In the genomic region with DNA sequence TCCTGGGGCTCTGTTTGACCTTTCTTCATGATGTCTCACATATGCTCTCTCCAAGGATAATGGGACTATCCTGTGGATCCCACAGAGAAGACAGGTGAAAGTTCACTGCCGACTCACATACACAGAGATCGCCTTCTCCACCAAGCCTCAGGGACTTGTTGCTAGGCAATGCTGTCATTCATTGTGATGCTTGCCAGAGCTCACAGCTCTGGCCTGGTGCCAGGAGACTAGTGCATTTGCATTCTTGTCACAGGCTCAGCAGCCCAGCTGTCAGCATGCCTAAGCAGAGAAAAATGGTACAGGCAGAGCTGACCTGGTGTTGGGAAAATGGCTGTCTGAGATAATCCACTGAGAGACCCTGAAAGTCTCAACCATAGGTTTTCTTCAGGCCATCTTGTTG, we compare ENCODE assay signal across 17 cellular contexts.
DNase-seq lines count a peak whose midpoint lies in the region; ATAC-seq and TF ChIP-seq lines count a peak whose summit lies in the region.
"Had no signal": no experiment of that assay in that cellular context is flagged by ENCODE, and none has a peak within 500 bp of the region (broad histone marks: within the 10 kb centered on the region; RNA-seq: fewer than 3 reads in every experiment).

No MANE protein-coding gene starts in this region.

- H3K36me3 ChIP-seq in right atrium auricular region (no peaks in the 10 kb centered on the region), upper lobe of right lung (no peaks in the 10 kb centered on the region)
- H3K36me3 ChIP-seq: ovary, transverse colon had no signal

- H3K4me3 Mint-ChIP-seq in memory B cell: no peak overlapping the region
- H3K4me3 Mint-ChIP-seq: activated naive CD4-positive, alpha-beta T cell treated with anti-CD3 and anti-CD28 coated beads, Interleukin-2, amount 50 U/mL, for 24 hours; IgD-negative memory B cell had no signal

- H3K27ac ChIP-seq in right atrium auricular region (no peak overlapping the region), upper lobe of right lung (no peak overlapping the region)
- H3K27ac ChIP-seq: hepatocyte, ovary, transverse colon had no signal

- no peaks in the 10 kb centered on the region for H3K4me1 Mint-ChIP-seq in memory B cell
- H3K4me1 Mint-ChIP-seq: activated naive CD4-positive, alpha-beta T cell treated with anti-CD3 and anti-CD28 coated beads, Interleukin-2, amount 50 U/mL, for 24 hours; IgD-negative memory B cell had no signal

- no peak overlapping the region for H3K27ac Mint-ChIP-seq in memory B cell
- H3K27ac Mint-ChIP-seq: activated naive CD4-positive, alpha-beta T cell treated with anti-CD3 and anti-CD28 coated beads, Interleukin-2, amount 50 U/mL, for 24 hours; IgD-negative memory B cell had no signal

- no peak overlapping the region for H3K4me3 ChIP-seq in right atrium auricular region
- no peak overlapping the region for H3K4me3 ChIP-seq in upper lobe of right lung
- H3K4me3 ChIP-seq: hepatocyte, ovary, transverse colon had no signal

- no peaks in the 10 kb centered on the region for H3K9me3 Mint-ChIP-seq in memory B cell
- H3K9me3 Mint-ChIP-seq: activated naive CD4-positive, alpha-beta T cell treated with anti-CD3 and anti-CD28 coated beads, Interleukin-2, amount 50 U/mL, for 24 hours; IgD-negative memory B cell had no signal

- no peaks in the 10 kb centered on the region for H3K4me1 ChIP-seq in right atrium auricular region
- H3K4me1 ChIP-seq in upper lobe of right lung: no peaks in the 10 kb centered on the region
- H3K4me1 ChIP-seq: transverse colon had no signal

- peak; percentile 81 for DNase-seq in Right ventricle myocardium inferior (ENCODE audit: missing footprints)
- no peak for DNase-seq in right atrium auricular region (ENCODE audit: low spot score)
- DNase-seq in amygdala (lab: John Stamatoyannopoulos, UW): peak in 33 of 56 donors; percentile 0 to 83 (median 46)
- no peak for DNase-seq in memory B cell (ENCODE audit: low spot score in 2 of 2)
- DNase-seq in stimulated activated naive CD4-positive, alpha-beta T cell (lab: John Stamatoyannopoulos, UW): no peak
- no peak for DNase-seq in NCI-H128 (lab: John Stamatoyannopoulos, UW; ENCODE audit: unreplicated experiment)
- no peak for DNase-seq in upper lobe of right lung
- DNase-seq: DMS53; NCI-H226; ovary; SK-N-SH; stimulated activated CD4-positive, alpha-beta T cell treated with anti-CD3 and anti-CD28 coated beads, Interleukin-4, amount 100 ng/mL, for 4 hours; transverse colon had no signal

- ATAC-seq in Right ventricle myocardium inferior (peak; percentile 83), memory B cell (ENCODE audit: low read depth) (peak; percentile 35), GM21447 (IDR thresholded peaks at IDR 0.05; ENCODE audit: unreplicated experiment) (no peak), upper lobe of right lung (no peak)

- intact Hi-C loops in Right ventricle myocardium inferior (cut with DNase I) (no loop called here), upper lobe of right lung (cut with DNase I) (no loop called here)

- H3K36me3 Mint-ChIP-seq in memory B cell: no peaks in the 10 kb centered on the region
- H3K36me3 Mint-ChIP-seq: activated naive CD4-positive, alpha-beta T cell treated with anti-CD3 and anti-CD28 coated beads, Interleukin-2, amount 50 U/mL, for 24 hours; IgD-negative memory B cell had no signal

- H3K27me3 ChIP-seq in right atrium auricular region (no peaks in the 10 kb centered on the region), upper lobe of right lung (no peaks in the 10 kb centered on the region)
- H3K27me3 ChIP-seq: hepatocyte, ovary, transverse colon had no signal

- H3K9me3 ChIP-seq in right atrium auricular region (no peaks in the 10 kb centered on the region), upper lobe of right lung (no peaks in the 10 kb centered on the region)
- H3K9me3 ChIP-seq: ovary, SK-N-SH, transverse colon had no signal

- TF ChIP-seq CTCF in right atrium auricular region (IDR thresholded peaks at IDR 0.05): no peak
- TF ChIP-seq CTCF in upper lobe of right lung (IDR thresholded peaks at IDR 0.05): no peak

- H3K27me3 Mint-ChIP-seq in memory B cell: no peaks in the 10 kb centered on the region
- H3K27me3 Mint-ChIP-seq: activated naive CD4-positive, alpha-beta T cell treated with anti-CD3 and anti-CD28 coated beads, Interleukin-2, amount 50 U/mL, for 24 hours; IgD-negative memory B cell had no signal

Comparison
In these comparisons a context has a peak if more than half of its experiments do, and no peak if none do; other contexts are left out.
1. DNase-seq: peak in Right ventricle myocardium inferior (single experiment) and amygdala (33 of 56); none in right atrium auricular region (single experiment), memory B cell (0 of 2), stimulated activated naive CD4-positive, alpha-beta T cell (0 of 6), NCI-H128 (single experiment) and upper lobe of right lung (single experiment).
2. ATAC-seq: peak in Right ventricle myocardium inferior (single experiment) and memory B cell (single experiment); none in GM21447 (single experiment) and upper lobe of right lung (single experiment).